8 cellular contexts compared by ENCODE assay signal in the genomic region with DNA sequence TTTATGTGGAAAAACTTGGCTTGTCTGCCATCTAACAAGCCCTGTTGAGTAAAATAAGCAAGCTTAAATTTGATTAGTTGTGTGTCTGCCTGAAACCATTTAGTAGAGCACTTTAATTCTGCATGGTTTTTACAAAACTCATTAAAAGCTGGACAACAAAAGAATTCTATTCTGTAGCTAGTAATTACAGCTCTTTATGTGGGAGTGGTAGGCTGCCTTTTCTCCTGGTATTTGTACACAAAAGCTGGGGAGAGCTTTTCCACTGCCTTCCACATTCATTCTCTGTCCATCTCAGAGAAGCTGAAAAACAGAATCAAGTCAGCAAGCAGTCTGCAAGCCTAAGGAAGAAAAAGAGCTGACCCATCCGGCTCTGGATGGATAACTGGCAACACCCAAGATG. TPM values are rescaled to one million over a fixed set of nuclear protein-coding genes. Genes with fewer than 3 reads are reported as not detected.
DNase-seq lines count a peak whose midpoint lies in the region; ATAC-seq and TF ChIP-seq lines count a peak whose summit lies in the region.

No MANE protein-coding gene starts in this region.

- TF ChIP-seq CTCF in chondrocyte (IDR thresholded peaks at IDR 0.05): no peak

- peak overlapping the region; percentile 77 for H3K4me3 Mint-ChIP-seq in chondrocyte (ENCODE audit: unreplicated experiment)
- H3K4me3 Mint-ChIP-seq in naive thymus-derived CD4-positive, alpha-beta T cell: peak overlapping the region; percentile 61 to 96 (median 90)

- no peak overlapping the region for H3K27ac Mint-ChIP-seq in chondrocyte (ENCODE audit: unreplicated experiment)
- H3K27ac Mint-ChIP-seq in naive thymus-derived CD4-positive, alpha-beta T cell: peak overlapping the region in 8 of 9 donors; percentile 10 to 88 (median 76)

- H3K4me3 ChIP-seq in BLaER1 treated with 17β-estradiol and CSF1 and Interleukin-3, amounts not matched to agents 10 nM and 100 nM: peak overlapping the region; percentile 86 to 99 (median 96)
- H3K4me3 ChIP-seq in naive thymus-derived CD4-positive, alpha-beta T cell (ENCODE audit: low read length): no peak overlapping the region
- no peak overlapping the region for H3K4me3 ChIP-seq in effector memory CD4-positive, alpha-beta T cell (ENCODE audit: insufficient read depth, low read depth, low read length, poor library complexity, severe bottlenecking)

- DNase-seq in NCI-H146 (lab: John Stamatoyannopoulos, UW) (peak; percentile 54), chondrocyte (ENCODE audit: low spot score) (no peak), kidney glomerular epithelial cell (lab: John Stamatoyannopoulos, UW) (no peak), globus pallidus (ENCODE audit: low spot score) (no peak)
- no peak for DNase-seq in naive thymus-derived CD4-positive, alpha-beta T cell
- DNase-seq in effector memory CD4-positive, alpha-beta T cell: no peak

- peaks cover 8% of the 10 kb centered on the region for H3K36me3 Mint-ChIP-seq in chondrocyte (ENCODE audit: low read depth)
- H3K36me3 Mint-ChIP-seq in naive thymus-derived CD4-positive, alpha-beta T cell: peaks cover 4 to 27% (median 8%) of the 10 kb centered on the region in 5 donors

- H3K4me1 Mint-ChIP-seq in chondrocyte (ENCODE audit: low read depth): peaks cover 33% of the 10 kb centered on the region
- H3K4me1 Mint-ChIP-seq in naive thymus-derived CD4-positive, alpha-beta T cell: peaks cover 12 to 42% (median 32%) of the 10 kb centered on the region in 7 donors

- POLR2A ChIA-PET in naive thymus-derived CD4-positive, alpha-beta T cell (lab: Charles Lee): interaction anchor here (0.6 to 1.1 kb wide), 4 partner anchors 10 to 41 kb away, joined by 3 to 7 read pairs (median 4); no protein-coding TSS in a partner anchor

- ATAC-seq in naive thymus-derived CD4-positive, alpha-beta T cell: no peak
- ATAC-seq in GM18909 (IDR thresholded peaks at IDR 0.05; ENCODE audit: poor library complexity, unreplicated experiment): no peak

- intact Hi-C loops in naive thymus-derived CD4-positive, alpha-beta T cell (cut with micrococcal nuclease): loop anchor here (2.0 to 10.0 kb wide), 4 partner anchors 303 to 1735 kb away; partner anchors contain the start of genes PIGP (in 1 of the 2) and TTC3 (in 1 of the 2)

- H3K36me3 ChIP-seq in BLaER1 treated with 17β-estradiol and CSF1 and Interleukin-3, amounts not matched to agents 10 nM and 100 nM: peaks cover 28 to 53% (median 48%) of the 10 kb centered on the region in 11 experiments
- H3K36me3 ChIP-seq in naive thymus-derived CD4-positive, alpha-beta T cell (ENCODE audit: control insufficient read depth in 2 of 3, insufficient read depth in 3 of 3, low read length in 3 of 3): peaks cover 0 to 10% (median 0%) of the 10 kb centered on the region in 3 experiments
- H3K36me3 ChIP-seq in effector memory CD4-positive, alpha-beta T cell (ENCODE audit: control insufficient read depth, insufficient read depth, low read length): no peaks in the 10 kb centered on the region

- H3K4me1 ChIP-seq in BLaER1 treated with 17β-estradiol and CSF1 and Interleukin-3, amounts not matched to agents 10 nM and 100 nM: peaks cover 40 to 57% (median 49%) of the 10 kb centered on the region in 10 experiments
- H3K4me1 ChIP-seq in naive thymus-derived CD4-positive, alpha-beta T cell (ENCODE audit: control insufficient read depth in 2 of 2, insufficient read depth in 2 of 2, low read length in 2 of 2): peaks cover 3 to 9% of the 10 kb centered on the region in 2 donors
- H3K4me1 ChIP-seq in effector memory CD4-positive, alpha-beta T cell (ENCODE audit: control insufficient read depth, insufficient read depth, low read length, poor library complexity, severe bottlenecking): peaks cover 19% of the 10 kb centered on the region

- peaks cover 20 to 67% (median 56%) of the 10 kb centered on the region in 11 experiments; a peak in 21 of 22 replicates for H4K20me1 ChIP-seq in BLaER1 treated with 17β-estradiol and CSF1 and Interleukin-3, amounts not matched to agents 10 nM and 100 nM

- peaks cover 0 to 12% (median 0%) of the 10 kb centered on the region in 11 experiments; a peak in 4 of 22 replicates for H3K9me3 ChIP-seq in BLaER1 treated with 17β-estradiol and CSF1 and Interleukin-3, amounts not matched to agents 10 nM and 100 nM (replicated peaks in 1 of 11)
- no peaks in the 10 kb centered on the region for H3K9me3 ChIP-seq in naive thymus-derived CD4-positive, alpha-beta T cell (ENCODE audit: control insufficient read depth in 2 of 3, low read length in 3 of 3)
- no peaks in the 10 kb centered on the region for H3K9me3 ChIP-seq in effector memory CD4-positive, alpha-beta T cell (ENCODE audit: control insufficient read depth, low read length)

- CTCF ChIA-PET in naive thymus-derived CD4-positive, alpha-beta T cell (lab: Charles Lee): interaction anchor here (1.0 to 1.1 kb wide), 2 partner anchors 37 to 370 kb away, joined by 4 to 5 read pairs; no protein-coding TSS in a partner anchor

- H3K27ac ChIP-seq in BLaER1 treated with 17β-estradiol and CSF1 and Interleukin-3, amounts not matched to agents 10 nM and 100 nM: peak overlapping the region; percentile 93 to 98 (median 96); a peak in 21 of 22 replicates
- no peak overlapping the region for H3K27ac ChIP-seq in naive thymus-derived CD4-positive, alpha-beta T cell (ENCODE audit: low read depth, low read length)
- no peak overlapping the region for H3K27ac ChIP-seq in effector memory CD4-positive, alpha-beta T cell (ENCODE audit: insufficient read depth, low read length, poor library complexity, severe bottlenecking)

- peak overlapping the region; percentile 86 to 97 (median 93) for H3K4me2 ChIP-seq in BLaER1 treated with 17β-estradiol and CSF1 and Interleukin-3, amounts not matched to agents 10 nM and 100 nM

- H3K27me3 ChIP-seq in BLaER1 treated with 17β-estradiol and CSF1 and Interleukin-3, amounts not matched to agents 10 nM and 100 nM: no peaks in the 10 kb centered on the region
- no peaks in the 10 kb centered on the region for H3K27me3 ChIP-seq in naive thymus-derived CD4-positive, alpha-beta T cell (ENCODE audit: control insufficient read depth in 2 of 2, insufficient read depth in 2 of 2, low read length in 2 of 2)
- H3K27me3 ChIP-seq in effector memory CD4-positive, alpha-beta T cell (replicated peaks; ENCODE audit: control insufficient read depth, insufficient read depth, low read length, poor library complexity, severe bottlenecking): no peaks in the 10 kb centered on the region

- peak overlapping the region; percentile 95 to 99 (median 97) for H3K9ac ChIP-seq in BLaER1 treated with 17β-estradiol and CSF1 and Interleukin-3, amounts not matched to agents 10 nM and 100 nM

- H3K27me3 Mint-ChIP-seq in chondrocyte (ENCODE audit: low read depth): no peaks in the 10 kb centered on the region
- peaks cover 0 to 4% (median 0%) of the 10 kb centered on the region in 5 donors for H3K27me3 Mint-ChIP-seq in naive thymus-derived CD4-positive, alpha-beta T cell

- H3K9me3 Mint-ChIP-seq in chondrocyte (ENCODE audit: low read depth): no peaks in the 10 kb centered on the region
- no peaks in the 10 kb centered on the region for H3K9me3 Mint-ChIP-seq in naive thymus-derived CD4-positive, alpha-beta T cell

RNA-seq across cellular contexts. Expression of gene ETS2, which starts 1.8 kb away (rescaled TPM):
- 12.0 to 14.2 TPM (median 13.6 TPM) in 3 replicates for total RNA-seq in chondrocyte
- total RNA-seq in naive thymus-derived CD4-positive, alpha-beta T cell: 10 to 100 TPM; 15.6 to 61.1 (median 20.9) TPM
- 1 to 10 TPM; 3.4 to 9.7 TPM for polyA plus RNA-seq in naive thymus-derived CD4-positive, alpha-beta T cell

Comparison
In these comparisons a context has a peak if more than half of its experiments do, and no peak if none do; other contexts are left out.
1. H3K27ac ChIP-seq: peak in BLaER1 treated with 17β-estradiol and CSF1 and Interleukin-3, amounts not matched to agents 10 nM and 100 nM (11 of 11); none in naive thymus-derived CD4-positive, alpha-beta T cell (single experiment) and effector memory CD4-positive, alpha-beta T cell (single experiment).
2. H3K4me3 ChIP-seq: peak in BLaER1 treated with 17β-estradiol and CSF1 and Interleukin-3, amounts not matched to agents 10 nM and 100 nM (10 of 10); none in naive thymus-derived CD4-positive, alpha-beta T cell (single experiment) and effector memory CD4-positive, alpha-beta T cell (single experiment).